Comparison of ENCODE assay signal across 8 cellular contexts in genomic region chr6:145866449-145867401, GRCh38. TPM values are rescaled to one million over a fixed set of nuclear protein-coding genes. Genes with fewer than 3 reads are reported as not detected.
DNase-seq lines count a peak whose midpoint lies in the region; ATAC-seq and TF ChIP-seq lines count a peak whose summit lies in the region.

No MANE protein-coding gene starts in this region.

- TF ChIP-seq CTCF in natural killer cell (IDR thresholded peaks at IDR 0.05) (no peak), testis (IDR thresholded peaks at IDR 0.05) (no peak), BE2C (IDR thresholded peaks at IDR 0.05; ENCODE audit: low read depth, low read length) (no peak), progenitor cell of endocrine pancreas (IDR thresholded peaks at IDR 0.05; ENCODE audit: unreplicated experiment) (no peak)

- H3K27ac ChIP-seq in KOPT-K1 (ENCODE audit: low read depth, low read length, poor library complexity, severe bottlenecking) (peak overlapping the region; percentile 86), testis (no peak overlapping the region)

- H3K9me3 ChIP-seq in KOPT-K1 (ENCODE audit: insufficient read depth, low read length, poor library complexity, severe bottlenecking) = no peaks in the 10 kb centered on the region
- H3K9me3 ChIP-seq in testis = no peaks in the 10 kb centered on the region
- no peaks in the 10 kb centered on the region; the same call in 1 of the 2 replicates for H3K9me3 ChIP-seq in BE2C

- 73% methylated on average over 4 of the region's 4 CpGs for WGBS in testis, 2 donors

- H3K4me1 ChIP-seq in testis = no peaks in the 10 kb centered on the region
- no peaks in the 10 kb centered on the region; the same call in 1 of the 2 replicates for H3K4me1 ChIP-seq in BE2C

- H3K9me3 Mint-ChIP-seq in natural killer cell (no peaks in the 10 kb centered on the region), progenitor cell of endocrine pancreas (ENCODE audit: low read depth) (peaks cover 3% of the 10 kb centered on the region)

- peak overlapping the region; percentile 70 for H3K4me3 Mint-ChIP-seq in natural killer cell
- no peak overlapping the region for H3K4me3 Mint-ChIP-seq in progenitor cell of endocrine pancreas (ENCODE audit: low read depth)

- intact Hi-C loops in natural killer cell (cut with micrococcal nuclease) = loop anchor here (5.0 to 10.0 kb wide), 2 partner anchors 49 to 132 kb away; partner anchors contain the start of gene EPM2A
- intact Hi-C loops in testis (cut with DNase I; ENCODE audit: low total_unique reads) = no loop called here

- TF ChIP-seq POLR2A in testis (IDR thresholded peaks at IDR 0.05) = no peak

- H3K27me3 ChIP-seq in testis = no peaks in the 10 kb centered on the region
- H3K27me3 ChIP-seq in BE2C = no peaks in the 10 kb centered on the region

- peak; percentile 66 to 69 for ATAC-seq in activated CD4-positive, CD25-positive, alpha-beta regulatory T cell treated with anti-CD3 and anti-CD28 coated beads, Interleukin-2, amount 50 U/mL, for 24 hours
- peak; percentile 67 for ATAC-seq in HG02571 (IDR thresholded peaks at IDR 0.05; ENCODE audit: unreplicated experiment)
- ATAC-seq in natural killer cell = peak; percentile 31 to 57 (median 52)

- no peaks in the 10 kb centered on the region for H3K36me3 Mint-ChIP-seq in natural killer cell
- peaks cover 7% of the 10 kb centered on the region for H3K36me3 Mint-ChIP-seq in progenitor cell of endocrine pancreas (ENCODE audit: insufficient read depth)

- H3K36me3 ChIP-seq in KOPT-K1 (ENCODE audit: insufficient read depth, low read length) (no peaks in the 10 kb centered on the region), testis (ENCODE audit: low read depth, missing control alignments) (no peaks in the 10 kb centered on the region), BE2C (no peaks in the 10 kb centered on the region)

- H3K27ac Mint-ChIP-seq in natural killer cell (peak overlapping the region; percentile 84 to 86), progenitor cell of endocrine pancreas (no peak overlapping the region)

- H3K27me3 Mint-ChIP-seq in natural killer cell (ENCODE audit: low read depth in 2 of 2) = no peaks in the 10 kb centered on the region
- no peaks in the 10 kb centered on the region for H3K27me3 Mint-ChIP-seq in progenitor cell of endocrine pancreas

- H3K4me3 ChIP-seq in testis = no peak overlapping the region
- H3K4me3 ChIP-seq in BE2C (ENCODE audit: low read depth, low read length) = no peak overlapping the region

- DNase-seq in activated CD4-positive, CD25-positive, alpha-beta regulatory T cell treated with anti-CD3 and anti-CD28 coated beads, Interleukin-2, amount 50 U/mL, for 72 hours = no peak
- DNase-seq in natural killer cell (no peak), testis (no peak), BE2C (no peak), progenitor cell of endocrine pancreas (ENCODE audit: low spot score, unreplicated experiment) (no peak)

- H3K4me1 Mint-ChIP-seq in natural killer cell (peaks cover 37 to 42% of the 10 kb centered on the region in 2 donors), progenitor cell of endocrine pancreas (ENCODE audit: low read depth) (peaks cover 12% of the 10 kb centered on the region)

RNA-seq across cellular contexts. Expression of gene FBXO30, which starts 52.1 kb away (rescaled TPM):
- total RNA-seq in natural killer cell (1 to 10 TPM; 3.4 to 6.4 (median 5.9) TPM), testis (10 to 100 TPM; 10.8 to 13.4 TPM), progenitor cell of endocrine pancreas (13.1 and 13.3 TPM in 2 replicates)
- 11.6 TPM for polyA plus RNA-seq in testis (ENCODE audit: insufficient read depth, low read depth, low replicate concordance)
- 5.3 TPM for polyA plus RNA-seq in BE2C (2012; ENCODE audit: insufficient read depth, insufficient read length, low read depth)
